In the genomic region with DNA sequence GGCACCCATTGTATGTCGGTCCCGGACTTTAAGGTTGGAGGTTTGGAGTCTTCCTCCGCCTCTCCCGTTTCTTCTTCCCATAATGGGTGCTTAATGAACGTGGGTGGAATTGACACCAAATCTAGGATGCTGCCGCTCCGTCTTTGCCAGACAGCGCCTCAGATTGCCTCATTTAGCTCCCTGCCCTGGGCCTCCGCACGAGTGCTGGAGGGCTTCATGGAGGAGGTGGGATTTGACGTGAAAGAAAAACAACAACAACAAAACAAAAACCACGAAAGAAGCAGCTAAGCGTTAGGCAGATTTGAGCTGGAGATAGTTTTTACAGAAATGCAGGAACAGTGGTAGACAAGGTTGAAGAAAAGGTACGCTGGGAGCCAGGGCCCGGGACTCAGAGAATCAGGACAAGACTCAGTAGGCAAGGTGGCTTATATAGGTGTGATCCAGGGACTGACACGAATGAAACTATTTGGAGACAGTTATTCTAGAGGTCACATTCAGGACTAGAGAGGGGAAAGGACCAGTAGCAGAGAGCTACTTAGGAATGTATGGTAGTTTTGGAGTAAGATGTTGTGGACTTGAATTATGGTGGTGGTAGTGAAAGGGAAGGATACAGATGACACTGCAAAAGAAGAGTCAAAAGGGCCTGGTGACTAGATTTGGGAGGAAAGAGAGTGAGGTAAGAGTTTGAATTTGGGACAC, we compare ENCODE assay signal across 8 cellular contexts. TPM values are rescaled to one million over a fixed set of nuclear protein-coding genes. Genes with fewer than 3 reads are reported as not detected.
DNase-seq lines count a peak whose midpoint lies in the region; ATAC-seq and TF ChIP-seq lines count a peak whose summit lies in the region.

No MANE protein-coding gene starts in this region.

- peaks cover 5 to 11% of the 10 kb centered on the region in 2 donors for H3K4me1 ChIP-seq in mucosa of rectum (ENCODE audit: control insufficient read depth in 2 of 2, insufficient read depth in 2 of 2, low read length in 2 of 2)

- no peaks in the 10 kb centered on the region for H3K9me3 Mint-ChIP-seq in central memory CD8-positive, alpha-beta T cell

- peaks cover 11% of the 10 kb centered on the region for H3K36me3 Mint-ChIP-seq in central memory CD8-positive, alpha-beta T cell (ENCODE audit: insufficient read depth)

- H3K4me1 Mint-ChIP-seq in central memory CD8-positive, alpha-beta T cell, result peaks cover 34% of the 10 kb centered on the region

- H3K27ac Mint-ChIP-seq in central memory CD8-positive, alpha-beta T cell (ENCODE audit: low read depth), result peak overlapping the region; percentile 99

- intact Hi-C loops in Right ventricle myocardium inferior (cut with DNase I) (loop anchor here (5.0 kb wide), 2 partner anchors 44 to 236 kb away; partner anchors contain the start of genes FAHD2A and MRPS5), cardiac septum (cut with DNase I) (no loop called here)

- no peaks in the 10 kb centered on the region for H3K27me3 Mint-ChIP-seq in central memory CD8-positive, alpha-beta T cell

- no peak for TF ChIP-seq CTCF in HL-60 (IDR thresholded peaks at IDR 0.05; ENCODE audit: insufficient read depth, low read length)

- DNase-seq in Right ventricle myocardium inferior (ENCODE audit: missing footprints) (peak; percentile 63), cardiac septum (ENCODE audit: low spot score) (no peak), HL-60 (ENCODE audit: low read depth in 1 of 2, low spot score in 1 of 2) (no peak), HuH-7.5 (ENCODE audit: low spot score) (no peak), CD1c-positive myeloid dendritic cell (ENCODE audit: extremely low spot score) (no peak)
- DNase-seq in central memory CD8-positive, alpha-beta T cell (ENCODE audit: low spot score in 2 of 2), result no peak

- H3K27me3 ChIP-seq in HL-60 (ENCODE audit: insufficient read depth, poor library complexity, severe bottlenecking) (no peaks in the 10 kb centered on the region), mucosa of rectum (ENCODE audit: control insufficient read depth in 2 of 2, insufficient read depth in 2 of 2, low read length in 2 of 2) (no peaks in the 10 kb centered on the region)

- H3K9ac ChIP-seq in mucosa of rectum (ENCODE audit: low read depth in 1 of 2, low read length in 2 of 2), result peak overlapping the region; percentile 67 to 83

- ATAC-seq in Right ventricle myocardium inferior (no peak), GM18519 (IDR thresholded peaks at IDR 0.05; ENCODE audit: low FRiP score, unreplicated experiment) (no peak)
- peak; percentile 5 for ATAC-seq in central memory CD8-positive, alpha-beta T cell (replicated peaks; ENCODE audit: extremely low read depth, poor library complexity, severe bottlenecking)

- peak overlapping the region; percentile 100 for H3K4me3 Mint-ChIP-seq in central memory CD8-positive, alpha-beta T cell

- H3K9me3 ChIP-seq in mucosa of rectum (ENCODE audit: control insufficient read depth in 2 of 2, low read length in 2 of 2), result no peaks in the 10 kb centered on the region

- H3K4me3 ChIP-seq in HL-60 (replicated peaks; ENCODE audit: insufficient read depth, low read length) (peak overlapping the region; percentile 61), mucosa of rectum (ENCODE audit: low read length in 2 of 2) (peak overlapping the region; percentile 78 to 100)

- peak overlapping the region; percentile 95 for H3K27ac ChIP-seq in HL-60 (replicated peaks)
- peak overlapping the region; percentile 30 to 95 for H3K27ac ChIP-seq in mucosa of rectum (ENCODE audit: low read depth in 2 of 2, low read length in 2 of 2)

- peaks cover 2 to 3% of the 10 kb centered on the region in 2 donors for H3K36me3 ChIP-seq in mucosa of rectum (ENCODE audit: control insufficient read depth in 2 of 2, insufficient read depth in 2 of 2, low read length in 2 of 2)

RNA-seq across cellular contexts. Expression of gene ZNF2, which starts 0.6 kb away (rescaled TPM):
- total RNA-seq in Right ventricle myocardium inferior (4.3 TPM), cardiac septum (4.1 TPM)

RNA-seq across cellular contexts. Expression of gene ZNF514, which starts 6.6 kb away (rescaled TPM):
- total RNA-seq in Right ventricle myocardium inferior (15.3 TPM), cardiac septum (14.7 TPM)

RNA-seq across cellular contexts. Expression of gene ZNF892, which starts 41.1 kb away (rescaled TPM):
- total RNA-seq in Right ventricle myocardium inferior (2.5 TPM), cardiac septum (4.8 TPM)

RNA-seq across cellular contexts. Expression of gene MRPS5, which starts 44.6 kb away (rescaled TPM):
- total RNA-seq in Right ventricle myocardium inferior, result 77.2 TPM
- 69.4 TPM for total RNA-seq in cardiac septum
